Comparison of ENCODE assay signal across 28 cellular contexts in the genomic region with DNA sequence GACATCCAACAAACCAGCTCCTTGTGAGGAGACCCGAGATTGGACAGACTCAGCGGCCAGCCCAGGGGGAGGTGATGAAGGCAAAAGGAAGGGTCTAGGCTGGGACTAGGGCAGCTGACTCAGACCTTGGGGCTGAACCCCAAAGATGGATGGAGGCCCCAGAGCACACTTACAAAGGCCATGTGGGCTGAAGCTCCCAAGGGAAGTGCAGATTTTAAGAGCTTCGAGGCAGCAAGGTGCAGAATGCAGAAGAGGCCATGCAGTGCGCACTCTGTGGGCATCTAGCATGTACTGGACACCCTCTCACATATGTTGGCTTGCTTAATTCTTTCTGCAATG. TPM values are rescaled to one million over a fixed set of nuclear protein-coding genes. Genes with fewer than 3 reads are reported as not detected.
"Had no signal": no experiment of that assay in that cellular context is flagged by ENCODE, and none has a peak within 500 bp of the region (broad histone marks: within the 10 kb centered on the region; RNA-seq: fewer than 3 reads in every experiment).

No MANE protein-coding gene starts in this region.

- H3K4me3 ChIP-seq: breast epithelium, Peyer's patch, SJCRH30 had no signal

- ATAC-seq: activated CD4-positive, alpha-beta T cell treated with anti-CD3 and anti-CD28 coated beads for 36 hours had no signal

- H3K9me3 Mint-ChIP-seq: activated CD4-positive, alpha-beta memory T cell treated with anti-CD3 and anti-CD28 coated beads, Interleukin-2, amount 10 ng/mL, durations not matched to agents 7 days and 5 days; activated T-helper 2 cell treated with anti-CD3 and anti-CD28 coated beads, Interferon-gamma antibody, Interleukin-2, Interleukin-4, amounts not matched to agents 10 μg/mL and 5 μg/mL and 100 μg/mL, durations not matched to agents 14 hours and 24 hours and 36 hours had no signal

- H3K27ac Mint-ChIP-seq: activated CD4-positive, alpha-beta memory T cell treated with anti-CD3 and anti-CD28 coated beads, Interleukin-2, amount 10 ng/mL, durations not matched to agents 7 days and 5 days; activated CD4-positive, alpha-beta T cell treated with anti-CD3 and anti-CD28 coated beads for 36 hours; activated T-helper 2 cell treated with anti-CD3 and anti-CD28 coated beads, Interferon-gamma antibody, Interleukin-2, Interleukin-4, amounts not matched to agents 10 μg/mL and 5 μg/mL and 100 μg/mL, durations not matched to agents 14 hours and 24 hours and 36 hours had no signal

- H3K9ac ChIP-seq: SK-N-SH had no signal

- H3K4me1 ChIP-seq: breast epithelium, SJCRH30 had no signal

- H3K36me3 ChIP-seq: breast epithelium, Peyer's patch, SJCRH30 had no signal

- H3K27ac ChIP-seq: breast epithelium, Peyer's patch, RWPE1, SJCRH30, VCaP had no signal

- H3K9me3 ChIP-seq: breast epithelium, Peyer's patch, SJCRH30, SK-N-SH had no signal

- H3K4me3 Mint-ChIP-seq: activated CD4-positive, alpha-beta memory T cell treated with anti-CD3 and anti-CD28 coated beads, Interleukin-2, amount 10 ng/mL, durations not matched to agents 7 days and 5 days; activated CD4-positive, alpha-beta T cell treated with anti-CD3 and anti-CD28 coated beads for 36 hours had no signal

- H3K4me2 ChIP-seq: SK-N-SH had no signal

- DNase-seq: activated CD4-positive, alpha-beta memory T cell treated with anti-CD3 and anti-CD28 coated beads, Interleukin-2, amount 10 ng/mL, durations not matched to agents 7 days and 5 days; activated CD4-positive, alpha-beta T cell treated with anti-CD3 and anti-CD28 coated beads for 36 hours; activated CD4-positive, alpha-beta T cell treated with anti-CD3 and anti-CD28 coated beads, Interleukin-2, amount 50 U/mL, for 1 hour; activated gamma-delta T cell treated with Interleukin-2 at 50 U/mL for 16 hours; activated naive CD4-positive, alpha-beta T cell treated with anti-CD3 and anti-CD28 coated beads, Interleukin-2, amount 50 U/mL, for 16 hours; activated T-cell treated with anti-CD3 and anti-CD28 coated beads for 4 hours; activated T-cell treated with anti-CD3 and anti-CD28 coated beads, Interleukin-2, amount 50 U/mL, for 48 hours; aorta; caudate nucleus; KBM-7; NCI-H1048; NCI-H2029; NCI-H2107; NCI-H345; NCI-H510A; NCI-H526 treated with DMSO at 0.1 percent for 48 hours; NK-92 treated with Interleukin-12 subunit alpha and Interleukin-12 subunit beta, amount 100 ng/mL, for 24 hours; Peyer's patch; Right ventricle myocardium superior; SJCRH30; SK-N-SH; T-helper 1 cell had no signal

- H3K27me3 ChIP-seq: breast epithelium, Peyer's patch, SJCRH30 had no signal

- H3K4me1 Mint-ChIP-seq: activated CD4-positive, alpha-beta memory T cell treated with anti-CD3 and anti-CD28 coated beads, Interleukin-2, amount 10 ng/mL, durations not matched to agents 7 days and 5 days; activated CD4-positive, alpha-beta T cell treated with anti-CD3 and anti-CD28 coated beads for 36 hours had no signal

- H3K27me3 Mint-ChIP-seq: activated CD4-positive, alpha-beta memory T cell treated with anti-CD3 and anti-CD28 coated beads, Interleukin-2, amount 10 ng/mL, durations not matched to agents 7 days and 5 days; activated CD4-positive, alpha-beta T cell treated with anti-CD3 and anti-CD28 coated beads for 36 hours had no signal

RNA-seq across cellular contexts. Expression of gene WDFY4, which starts 11.8 kb away (rescaled TPM):
- total RNA-seq: LHCN-M2, M059J, SJCRH30 had no signal
- polyA plus RNA-seq: SK-N-SH had no signal
